Comparison of ENCODE assay signal across 2 cellular contexts in genomic region chr1:22751124-22751531, GRCh38.
TF ChIP-seq lines count a peak whose summit lies in the region.

No MANE protein-coding gene starts in this region.

TF ChIP-seq in SK-N-SH, 30 proteins besides CTCF, POLR2A, EP300 and RAD21 (continued from another document):
- TF ChIP-seq ZBTB33 (IDR thresholded peaks at IDR 0.05; ENCODE audit: borderline replicate concordance, low read depth) (no peak), USF2 (IDR thresholded peaks at IDR 0.05; ENCODE audit: borderline replicate concordance, low read depth, low read length) (no peak), GABPA (IDR thresholded peaks at IDR 0.05; ENCODE audit: low read depth) (no peak), USF1 (IDR thresholded peaks at IDR 0.05; ENCODE audit: borderline replicate concordance, low read depth) (no peak), TEAD4 (IDR thresholded peaks at IDR 0.05; ENCODE audit: borderline replicate concordance, insufficient read depth) (no peak), EZH2phosphoT487 (IDR thresholded peaks at IDR 0.05; ENCODE audit: borderline replicate concordance, low read depth) (no peak)

TF ChIP-seq in SK-N-SH treated with all-trans-retinoic acid at 6 μM for 48 hours, 23 proteins besides CTCF, POLR2A, EP300 and RAD21 (continued from another document):
- no peak for TF ChIP-seq PPARA (CRISPR knock-in tag; IDR thresholded peaks at IDR 0.05; ENCODE audit: borderline replicate concordance)
- no peak for TF ChIP-seq ISL1 (CRISPR knock-in tag; IDR thresholded peaks at IDR 0.05)
- no peak for TF ChIP-seq CSDC2 (CRISPR knock-in tag; IDR thresholded peaks at IDR 0.05)
- no peak for TF ChIP-seq ESRRG (CRISPR knock-in tag; IDR thresholded peaks at IDR 0.05)
- no peak for TF ChIP-seq POU6F1 (CRISPR knock-in tag; IDR thresholded peaks at IDR 0.05; ENCODE audit: borderline replicate concordance, low read depth)
